ENCODE assay signal across 15 cellular contexts in genomic region chr1:76012341-76013208, GRCh38.
"Had no signal": no experiment of that assay in that cellular context is flagged by ENCODE, and none has a peak within 500 bp of the region (broad histone marks: within the 10 kb centered on the region; RNA-seq: fewer than 3 reads in every experiment).

No MANE protein-coding gene starts in this region.

- H3K4me3 ChIP-seq: ascending aorta, left lung, psoas muscle, spleen, thoracic aorta had no signal

- H3K9me3 Mint-ChIP-seq: activated CD4-positive, alpha-beta T cell treated with anti-CD3 and anti-CD28 coated beads, Interleukin-2, amount 10 ng/mL, durations not matched to agents 24 days and 14 days; activated naive CD8-positive, alpha-beta T cell treated with anti-CD3 and anti-CD28 coated beads, Interleukin-2, amount 10 ng/mL, durations not matched to agents 7 days and 5 days; natural killer cell treated with Interleukin-12 subunit alpha and Interleukin-12 subunit beta and Interleukin-15 and Interleukin-18, amount 100 ng/mL, for 72 hours had no signal

- H3K4me3 Mint-ChIP-seq: activated CD4-positive, alpha-beta T cell treated with anti-CD3 and anti-CD28 coated beads, Interleukin-2, amount 10 ng/mL, durations not matched to agents 24 days and 14 days; activated naive CD8-positive, alpha-beta T cell treated with anti-CD3 and anti-CD28 coated beads, Interleukin-2, amount 10 ng/mL, durations not matched to agents 7 days and 5 days; natural killer cell treated with Interleukin-12 subunit alpha and Interleukin-12 subunit beta and Interleukin-15 and Interleukin-18, amount 100 ng/mL, for 72 hours; stimulated activated naive CD8-positive, alpha-beta T cell treated with anti-CD3 and anti-CD28 coated beads, Interleukin-15, amount 100 ng/mL, for 72 hours had no signal

- H3K27me3 Mint-ChIP-seq: activated CD4-positive, alpha-beta T cell treated with anti-CD3 and anti-CD28 coated beads, Interleukin-2, amount 10 ng/mL, durations not matched to agents 24 days and 14 days; stimulated activated naive CD8-positive, alpha-beta T cell treated with anti-CD3 and anti-CD28 coated beads, Interleukin-15, amount 100 ng/mL, for 72 hours had no signal

- H3K36me3 Mint-ChIP-seq: natural killer cell treated with Interleukin-12 subunit alpha and Interleukin-12 subunit beta and Interleukin-15 and Interleukin-18, amount 100 ng/mL, for 72 hours had no signal

- H3K4me1 Mint-ChIP-seq: activated CD4-positive, alpha-beta T cell treated with anti-CD3 and anti-CD28 coated beads, Interleukin-2, amount 10 ng/mL, durations not matched to agents 24 days and 14 days; activated naive CD8-positive, alpha-beta T cell treated with anti-CD3 and anti-CD28 coated beads, Interleukin-2, amount 10 ng/mL, durations not matched to agents 7 days and 5 days; stimulated activated naive CD8-positive, alpha-beta T cell treated with anti-CD3 and anti-CD28 coated beads, Interleukin-15, amount 100 ng/mL, for 72 hours had no signal

- DNase-seq: activated CD4-positive, alpha-beta T cell treated with anti-CD3 and anti-CD28 coated beads, Interleukin-2, amount 10 ng/mL, durations not matched to agents 24 days and 14 days; activated CD4-positive, CD25-positive, alpha-beta regulatory T cell; activated CD8-positive, alpha-beta memory T cell treated with anti-CD3 and anti-CD28 coated beads, Interleukin-2, amount 50 U/mL, for 48 hours; activated gamma-delta T cell treated with Interleukin-2 at 50 U/mL for 16 hours; activated naive CD8-positive, alpha-beta T cell treated with anti-CD3 and anti-CD28 coated beads, Interleukin-2, amount 10 ng/mL, durations not matched to agents 7 days and 5 days; erythroblast; left lung; mammary epithelial cell; psoas muscle; spleen; stimulated activated naive CD8-positive, alpha-beta T cell treated with anti-CD3 and anti-CD28 coated beads, Interleukin-15, amount 100 ng/mL, for 72 hours had no signal

- H3K27ac Mint-ChIP-seq: activated CD4-positive, alpha-beta T cell treated with anti-CD3 and anti-CD28 coated beads, Interleukin-2, amount 10 ng/mL, durations not matched to agents 24 days and 14 days; activated naive CD8-positive, alpha-beta T cell treated with anti-CD3 and anti-CD28 coated beads, Interleukin-2, amount 10 ng/mL, durations not matched to agents 7 days and 5 days; natural killer cell treated with Interleukin-12 subunit alpha and Interleukin-12 subunit beta and Interleukin-15 and Interleukin-18, amount 100 ng/mL, for 72 hours; stimulated activated naive CD8-positive, alpha-beta T cell treated with anti-CD3 and anti-CD28 coated beads, Interleukin-15, amount 100 ng/mL, for 72 hours had no signal

- ATAC-seq: left lung; natural killer cell treated with Interleukin-12 subunit alpha and Interleukin-12 subunit beta and Interleukin-15 and Interleukin-18, amount 100 ng/mL, for 72 hours; psoas muscle; sciatic nerve; stimulated activated naive CD8-positive, alpha-beta T cell treated with anti-CD3 and anti-CD28 coated beads, Interleukin-15, amount 100 ng/mL, for 72 hours had no signal
